Comparison of ENCODE assay signal across 2 cellular contexts in the genomic region with DNA sequence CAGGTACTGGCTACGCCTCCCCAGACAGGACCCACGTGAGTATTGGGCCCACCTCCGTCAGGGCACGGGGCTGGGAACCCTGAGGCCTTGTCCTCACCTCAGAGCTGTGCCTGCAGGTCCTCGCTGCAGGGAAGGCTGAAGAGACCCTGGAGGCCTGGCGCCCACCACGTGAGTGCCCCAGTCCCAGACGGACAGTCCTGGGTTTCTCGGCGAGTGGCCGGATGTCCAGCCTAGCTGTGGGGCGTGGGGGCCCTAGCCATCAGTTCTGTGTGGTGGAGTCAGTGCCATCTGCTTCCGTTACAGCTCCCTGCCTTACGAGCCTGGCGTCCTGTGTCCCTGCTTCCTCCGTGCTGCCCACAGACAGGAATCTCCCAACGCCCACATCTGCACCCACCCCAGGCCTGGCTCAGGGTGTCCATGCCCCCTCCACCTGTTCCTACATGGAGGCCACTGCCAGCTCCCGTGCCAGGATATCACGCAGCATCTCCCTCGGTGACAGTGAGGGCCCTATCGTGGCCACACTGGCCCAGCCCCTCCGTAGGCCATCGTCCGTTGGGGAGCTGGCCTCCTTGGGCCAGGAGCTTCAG.
A peak's percentile ranks its signal among the peaks of the same experiment; 100 is the strongest.
TF ChIP-seq lines count a peak whose summit lies in the region.

No MANE protein-coding gene starts in this region.

TF ChIP-seq in A549, 52 proteins besides CTCF, POLR2A, EP300 and RAD21:
- TF ChIP-seq POLR2AphosphoS2 (conservative IDR thresholded peaks at IDR 0.05; ENCODE audit: low read length), result 0 out of 2 replicates have a peak, but pooled peaks have one; percentile 31
- no peak for TF ChIP-seq SMC3 (IDR thresholded peaks at IDR 0.05)
- TF ChIP-seq HOXA7 (CRISPR knock-in tag; IDR thresholded peaks at IDR 0.05), result no peak
- no peak for TF ChIP-seq HOXB5 (CRISPR knock-in tag; IDR thresholded peaks at IDR 0.05)

TF ChIP-seq in endothelial cell of umbilical vein, 7 proteins besides CTCF, POLR2A, EP300 and RAD21:
- TF ChIP-seq FOS (IDR thresholded peaks at IDR 0.05; ENCODE audit: borderline replicate concordance, insufficient read depth, low read length), result no peak
- no peak for TF ChIP-seq JUN (IDR thresholded peaks at IDR 0.05; ENCODE audit: borderline replicate concordance, insufficient read depth, insufficient read length, low read depth)
- no peak for TF ChIP-seq POLR2AphosphoS5 (IDR thresholded peaks at IDR 0.05; ENCODE audit: insufficient read depth, low read depth, low read length)
- TF ChIP-seq, protein P1, sequence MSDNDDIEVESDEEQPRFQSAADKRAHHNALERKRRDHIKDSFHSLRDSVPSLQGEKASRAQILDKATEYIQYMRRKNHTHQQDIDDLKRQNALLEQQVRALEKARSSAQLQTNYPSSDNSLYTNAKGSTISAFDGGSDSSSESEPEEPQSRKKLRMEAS (IDR thresholded peaks at IDR 0.05; ENCODE audit: insufficient read depth, insufficient read length), result no peak
- no peak for TF ChIP-seq EZH2 (IDR thresholded peaks at IDR 0.05; ENCODE audit: borderline replicate concordance, low read depth, low read length, severe bottlenecking)
- no peak for TF ChIP-seq GATA2 (IDR thresholded peaks at IDR 0.05; ENCODE audit: insufficient read depth, insufficient read length, low read depth, low read length)
- no peak for TF ChIP-seq MYC (IDR thresholded peaks at IDR 0.05; ENCODE audit: low read depth, low read length)
TF ChIP-seq in endothelial cell of umbilical vein: peak in this region for 0.
